Comparison of ENCODE assay signal across 31 cellular contexts in genomic region chr11:65217441-65218423, GRCh38. TPM values are rescaled to one million over a fixed set of nuclear protein-coding genes. Genes with fewer than 3 reads are reported as not detected.
A peak's percentile ranks its signal among the peaks of the same experiment; 100 is the strongest.
DNase-seq lines count a peak whose midpoint lies in the region; ATAC-seq and TF ChIP-seq lines count a peak whose summit lies in the region.
"Had no signal": no experiment of that assay in that cellular context is flagged by ENCODE, and none has a peak within 500 bp of the region (broad histone marks: within the 10 kb centered on the region; RNA-seq: fewer than 3 reads in every experiment).

No MANE protein-coding gene starts in this region.

- no peak for TF ChIP-seq CTCF in GM10266 (IDR thresholded peaks at IDR 0.05; ENCODE audit: control insufficient read depth, insufficient read depth, low read depth, missing control alignments)

- peaks cover 3% of the 10 kb centered on the region for H3K36me3 Mint-ChIP-seq in activated CD4-positive, alpha-beta T cell treated with anti-CD3 and anti-CD28 coated beads for 36 hours (ENCODE audit: low read depth)
- H3K36me3 Mint-ChIP-seq in activated T-helper 1 cell treated with anti-CD3 and anti-CD28 coated beads, Interleukin-12 subunit alpha, Interleukin-12 subunit beta, Interleukin-2, Interleukin-4 antibody, amounts not matched to agents 30 ng/mL and 10 ng/mL and 1 ng/mL, durations not matched to agents 14 hours and 24 hours and 36 hours (ENCODE audit: low read depth) = peaks cover 5% of the 10 kb centered on the region
- H3K36me3 Mint-ChIP-seq: brain; naive thymus-derived CD8-positive, alpha-beta T cell had no signal

- no peak for ATAC-seq in activated CD4-positive, alpha-beta T cell treated with anti-CD3 and anti-CD28 coated beads for 36 hours
- ATAC-seq: foreskin keratinocyte; left ventricle myocardium superior; naive thymus-derived CD8-positive, alpha-beta T cell had no signal

- no peak overlapping the region for H3K27ac Mint-ChIP-seq in activated CD4-positive, alpha-beta T cell treated with anti-CD3 and anti-CD28 coated beads for 36 hours
- peak overlapping the region; percentile 76 for H3K27ac Mint-ChIP-seq in activated T-helper 1 cell treated with anti-CD3 and anti-CD28 coated beads, Interleukin-12 subunit alpha, Interleukin-12 subunit beta, Interleukin-2, Interleukin-4 antibody, amounts not matched to agents 30 ng/mL and 10 ng/mL and 1 ng/mL, durations not matched to agents 14 hours and 24 hours and 36 hours
- H3K27ac Mint-ChIP-seq: brain had no signal

- peak overlapping the region; percentile 17 for H3K4me3 Mint-ChIP-seq in activated CD4-positive, alpha-beta T cell treated with anti-CD3 and anti-CD28 coated beads for 36 hours
- no peak overlapping the region for H3K4me3 Mint-ChIP-seq in activated T-helper 1 cell treated with anti-CD3 and anti-CD28 coated beads, Interleukin-12 subunit alpha, Interleukin-12 subunit beta, Interleukin-2, Interleukin-4 antibody, amounts not matched to agents 30 ng/mL and 10 ng/mL and 1 ng/mL, durations not matched to agents 14 hours and 24 hours and 36 hours
- H3K4me3 Mint-ChIP-seq: brain had no signal

- peaks cover 22% of the 10 kb centered on the region for H3K4me1 Mint-ChIP-seq in activated CD4-positive, alpha-beta T cell treated with anti-CD3 and anti-CD28 coated beads for 36 hours
- peaks cover 18% of the 10 kb centered on the region for H3K4me1 Mint-ChIP-seq in activated T-helper 1 cell treated with anti-CD3 and anti-CD28 coated beads, Interleukin-12 subunit alpha, Interleukin-12 subunit beta, Interleukin-2, Interleukin-4 antibody, amounts not matched to agents 30 ng/mL and 10 ng/mL and 1 ng/mL, durations not matched to agents 14 hours and 24 hours and 36 hours (ENCODE audit: low read depth)
- H3K4me1 Mint-ChIP-seq: brain had no signal

- H3K27me3 Mint-ChIP-seq in activated CD4-positive, alpha-beta T cell treated with anti-CD3 and anti-CD28 coated beads for 36 hours = peaks cover 5% of the 10 kb centered on the region
- peaks cover 6% of the 10 kb centered on the region for H3K27me3 Mint-ChIP-seq in activated T-helper 1 cell treated with anti-CD3 and anti-CD28 coated beads, Interleukin-12 subunit alpha, Interleukin-12 subunit beta, Interleukin-2, Interleukin-4 antibody, amounts not matched to agents 30 ng/mL and 10 ng/mL and 1 ng/mL, durations not matched to agents 14 hours and 24 hours and 36 hours (ENCODE audit: insufficient read depth)
- H3K27me3 Mint-ChIP-seq: brain; naive thymus-derived CD8-positive, alpha-beta T cell had no signal

- intact Hi-C loops in activated CD4-positive, alpha-beta T cell treated with anti-CD3 and anti-CD28 coated beads for 36 hours (cut with DNase I, micrococcal nuclease) = no loop called here
- intact Hi-C loops in activated T-helper 1 cell treated with anti-CD3 and anti-CD28 coated beads, Interleukin-12 subunit alpha, Interleukin-12 subunit beta, Interleukin-2, Interleukin-4 antibody, amounts not matched to agents 30 ng/mL and 10 ng/mL and 1 ng/mL, durations not matched to agents 14 hours and 24 hours and 36 hours (cut with micrococcal nuclease) = no loop called here
- intact Hi-C loops in posterior vena cava (cut with DNase I) = no loop called here

- CTCF ChIA-PET in activated CD4-positive, alpha-beta T cell treated with anti-CD3 and anti-CD28 coated beads for 36 hours (lab: Charles Lee) = interaction anchor here (1.8 kb wide), 1 partner anchor 98 kb away, joined by 6 read pairs; no protein-coding TSS in a partner anchor

- POLR2A ChIA-PET in activated CD4-positive, alpha-beta T cell treated with anti-CD3 and anti-CD28 coated beads for 36 hours (lab: Charles Lee) = interaction anchor here (0.6 kb wide), 1 partner anchor 1629 kb away, joined by 3 read pairs; no protein-coding TSS in a partner anchor

- DNase-seq in activated CD4-positive, alpha-beta T cell treated with anti-CD3 and anti-CD28 coated beads for 36 hours = no peak
- no peak for DNase-seq in activated CD4-positive, alpha-beta T cell treated with anti-CD3 and anti-CD28 coated beads, Interleukin-2, amount 50 U/mL, for 4 hours
- DNase-seq in GM10266 (ENCODE audit: extremely low spot score) (peak; percentile 4), posterior vena cava (ENCODE audit: low spot score) (peak; percentile 59), hypothalamus (lab: John Stamatoyannopoulos, UW) (no peak), cortex of kidney (lab: John Stamatoyannopoulos, UW) (no peak), SW 1271 (lab: John Stamatoyannopoulos, UW) (no peak)
- DNase-seq in activated T-helper 1 cell treated with anti-CD3 and anti-CD28 coated beads, Interleukin-12 subunit alpha, Interleukin-12 subunit beta, Interleukin-2, Interleukin-4 antibody, amounts not matched to agents 30 ng/mL and 10 ng/mL and 1 ng/mL, durations not matched to agents 14 hours and 24 hours and 36 hours (ENCODE audit: low spot score) = no peak
- DNase-seq: activated CD4-positive, alpha-beta T cell treated with anti-CD3 and anti-CD28 coated beads for 1 hour; activated effector memory CD4-positive, alpha-beta T cell treated with anti-CD3 and anti-CD28 coated beads, Interleukin-2, amount 50 U/mL, for 16 hours; CD8-positive, alpha-beta memory T cell; DMS53; effector memory CD4-positive, alpha-beta T cell; foreskin keratinocyte; GF-D8; left ventricle myocardium superior; naive thymus-derived CD8-positive, alpha-beta T cell; NCI-H1048; NCI-H187 treated with DMSO at 0.1 percent for 48 hours; NCI-H524 treated with DMSO at 0.1 percent for 48 hours; ovary; stimulated activated CD4-positive, alpha-beta T cell treated with anti-CD3 and anti-CD28 coated beads, Interleukin-12 subunit alpha, Interleukin-12 subunit beta, amount 100 ng/mL, for 4 hours; stimulated activated CD4-positive, alpha-beta T cell treated with anti-CD3 and anti-CD28 coated beads, Interleukin-4, amount 100 ng/mL, for 24 hours; stimulated activated naive CD4-positive, alpha-beta T cell treated with Interleukin-2 at 50 U/mL for 16 hours; T-helper 1 cell had no signal

- peaks cover 3% of the 10 kb centered on the region for H3K9me3 Mint-ChIP-seq in activated CD4-positive, alpha-beta T cell treated with anti-CD3 and anti-CD28 coated beads for 36 hours (ENCODE audit: low read depth)
- H3K9me3 Mint-ChIP-seq in activated T-helper 1 cell treated with anti-CD3 and anti-CD28 coated beads, Interleukin-12 subunit alpha, Interleukin-12 subunit beta, Interleukin-2, Interleukin-4 antibody, amounts not matched to agents 30 ng/mL and 10 ng/mL and 1 ng/mL, durations not matched to agents 14 hours and 24 hours and 36 hours = peaks cover 5% of the 10 kb centered on the region
- H3K9me3 Mint-ChIP-seq: CD8-positive, alpha-beta memory T cell; naive thymus-derived CD8-positive, alpha-beta T cell had no signal

RNA-seq across cellular contexts. Expression of gene CAPN1, which starts 36.0 kb away (rescaled TPM):
- total RNA-seq in activated CD4-positive, alpha-beta T cell treated with anti-CD3 and anti-CD28 coated beads for 36 hours = 100 to 1,000 TPM; 103 to 125 TPM
- total RNA-seq in activated T-helper 1 cell treated with anti-CD3 and anti-CD28 coated beads, Interleukin-12 subunit alpha, Interleukin-12 subunit beta, Interleukin-2, Interleukin-4 antibody, amounts not matched to agents 30 ng/mL and 10 ng/mL and 1 ng/mL, durations not matched to agents 14 hours and 24 hours and 36 hours = 85.9 and 93.5 TPM in 2 replicates
- 100 to 1,000 TPM; 142 to 144 TPM for total RNA-seq in posterior vena cava

RNA-seq across cellular contexts. Expression of gene POLA2, which starts 44.0 kb away (rescaled TPM):
- 10 to 100 TPM; 63.1 to 83.3 TPM for total RNA-seq in activated CD4-positive, alpha-beta T cell treated with anti-CD3 and anti-CD28 coated beads for 36 hours
- total RNA-seq in activated T-helper 1 cell treated with anti-CD3 and anti-CD28 coated beads, Interleukin-12 subunit alpha, Interleukin-12 subunit beta, Interleukin-2, Interleukin-4 antibody, amounts not matched to agents 30 ng/mL and 10 ng/mL and 1 ng/mL, durations not matched to agents 14 hours and 24 hours and 36 hours = 78.2 and 78.9 TPM in 2 replicates
- 1 to 10 TPM; 6.0 to 6.1 TPM for total RNA-seq in posterior vena cava

RNA-seq across cellular contexts. Expression of gene SPDYC, which starts 47.7 kb away (rescaled TPM):
- not detected for total RNA-seq in activated CD4-positive, alpha-beta T cell treated with anti-CD3 and anti-CD28 coated beads for 36 hours
- not detected in 2 replicates for total RNA-seq in activated T-helper 1 cell treated with anti-CD3 and anti-CD28 coated beads, Interleukin-12 subunit alpha, Interleukin-12 subunit beta, Interleukin-2, Interleukin-4 antibody, amounts not matched to agents 30 ng/mL and 10 ng/mL and 1 ng/mL, durations not matched to agents 14 hours and 24 hours and 36 hours
- not detected for total RNA-seq in posterior vena cava
- total RNA-seq: adrenal gland; CD8-positive, alpha-beta memory T cell; foreskin keratinocyte; H4; hepatocyte; left ventricle myocardium superior; LHCN-M2; naive thymus-derived CD8-positive, alpha-beta T cell; ovary; SJSA1 had no signal

Comparison
In these comparisons a context has a peak if more than half of its experiments do, and no peak if none do; other contexts are left out.
1. DNase-seq: peak in GM10266 (single experiment) and posterior vena cava (single experiment); none in activated CD4-positive, alpha-beta T cell treated with anti-CD3 and anti-CD28 coated beads for 36 hours (single experiment), activated CD4-positive, alpha-beta T cell treated with anti-CD3 and anti-CD28 coated beads, Interleukin-2, amount 50 U/mL, for 4 hours (0 of 2), activated T-helper 1 cell treated with anti-CD3 and anti-CD28 coated beads, Interleukin-12 subunit alpha, Interleukin-12 subunit beta, Interleukin-2, Interleukin-4 antibody, amounts not matched to agents 30 ng/mL and 10 ng/mL and 1 ng/mL, durations not matched to agents 14 hours and 24 hours and 36 hours (single experiment), hypothalamus (0 of 51), cortex of kidney (single experiment) and SW 1271 (0 of 2).
2. RNA of gene POLA2, which starts 44.0 kb away (total RNA-seq): 63.1 to 83.3 TPM in activated CD4-positive, alpha-beta T cell treated with anti-CD3 and anti-CD28 coated beads for 36 hours and 78.2 to 78.9 TPM in activated T-helper 1 cell treated with anti-CD3 and anti-CD28 coated beads, Interleukin-12 subunit alpha, Interleukin-12 subunit beta, Interleukin-2, Interleukin-4 antibody, amounts not matched to agents 30 ng/mL and 10 ng/mL and 1 ng/mL, durations not matched to agents 14 hours and 24 hours and 36 hours; 6.0 to 6.1 TPM in posterior vena cava; every median in the first group is over 4 times any median in the second.